18 cellular contexts compared by ENCODE assay signal in genomic region chr1:157438236-157439012, GRCh38.
DNase-seq lines count a peak whose midpoint lies in the region; ATAC-seq and TF ChIP-seq lines count a peak whose summit lies in the region.
"Had no signal": no experiment of that assay in that cellular context is flagged by ENCODE, and none has a peak within 500 bp of the region (broad histone marks: within the 10 kb centered on the region; RNA-seq: fewer than 3 reads in every experiment).

No MANE protein-coding gene starts in this region.

- H3K9me2 ChIP-seq in Loucy (replicated peaks; ENCODE audit: low read depth, low read length): no peaks in the 10 kb centered on the region

- DNase-seq in AG09309 (ENCODE audit: low read depth) (peak; percentile 10), astrocyte of the cerebellum (ENCODE audit: low read depth) (peak; percentile 44), cardiac septum (ENCODE audit: low spot score) (no peak), caudate nucleus (lab: John Stamatoyannopoulos, UW) (no peak), medulla oblongata (ENCODE audit: extremely low spot score) (no peak)
- DNase-seq: ACHN; activated naive CD8-positive, alpha-beta T cell treated with anti-CD3 and anti-CD28 coated beads, Interleukin-2, amount 50 U/mL, for 24 hours; activated T-cell treated with anti-CD3 and anti-CD28 coated beads, Interleukin-2, amount 50 U/mL, for 4 hours; left ventricle myocardium superior; naive thymus-derived CD8-positive, alpha-beta T cell; SHP77; stimulated activated CD4-positive, alpha-beta T cell treated with anti-CD3 and anti-CD28 coated beads, Interleukin-4, amount 100 ng/mL, for 1 hour; tibial artery had no signal

- H3K27me3 ChIP-seq in Loucy (ENCODE audit: insufficient read depth, low read length, poor library complexity, severe bottlenecking) (no peaks in the 10 kb centered on the region), iPS-20b (ENCODE audit: insufficient read depth, low read length) (no peaks in the 10 kb centered on the region)
- H3K27me3 ChIP-seq: right atrium auricular region, tibial artery had no signal

- no peak overlapping the region for H3K4me2 ChIP-seq in Loucy (ENCODE audit: low read depth, low read length, poor library complexity, severe bottlenecking)

- H3K27ac ChIP-seq in iPS-20b (ENCODE audit: low read length): no peak overlapping the region
- H3K27ac ChIP-seq in caudate nucleus (ENCODE audit: low read depth, low read length): no peak overlapping the region
- H3K27ac ChIP-seq: right atrium auricular region, tibial artery had no signal

- intact Hi-C loops in cardiac septum (cut with DNase I): no loop called here

- H4K20me1 ChIP-seq in Loucy (ENCODE audit: insufficient read depth, low read length, poor library complexity, severe bottlenecking): no peaks in the 10 kb centered on the region

- ATAC-seq in HG02571 (IDR thresholded peaks at IDR 0.05; ENCODE audit: unreplicated experiment): no peak
- ATAC-seq: activated naive CD8-positive, alpha-beta T cell treated with anti-CD3 and anti-CD28 coated beads, Interleukin-2, amount 50 U/mL, for 24 hours; activated T-cell treated with anti-CD3 and anti-CD28 coated beads, Interleukin-2, amount 50 U/mL, for 4 hours; esophagus mucosa; left ventricle myocardium superior; naive thymus-derived CD8-positive, alpha-beta T cell had no signal

- no peaks in the 10 kb centered on the region for H3F3A ChIP-seq in Loucy (ENCODE audit: low read depth)

- peak overlapping the region; percentile 78 for H2AFZ ChIP-seq in Loucy (ENCODE audit: low read length)

- no peaks in the 10 kb centered on the region for H3K79me2 ChIP-seq in Loucy (ENCODE audit: insufficient read depth, low read length)

- TF ChIP-seq CTCF in AG09309 (IDR thresholded peaks at IDR 0.05; ENCODE audit: control insufficient read depth, insufficient read depth, low read depth, low read length, missing control alignments) (no peak), Loucy (conservative IDR thresholded peaks at IDR 0.05; ENCODE audit: low read length) (no peak), astrocyte of the cerebellum (IDR thresholded peaks at IDR 0.05; ENCODE audit: low read depth, low read length, missing control alignments) (peak; percentile 3)

- no peak overlapping the region for H3K9ac ChIP-seq in Loucy (ENCODE audit: low read depth, low read length, poor library complexity, severe bottlenecking)
- H3K9ac ChIP-seq in iPS-20b (ENCODE audit: low read depth, low read length): no peak overlapping the region

- H3K4me3 ChIP-seq in AG09309 (ENCODE audit: control insufficient read depth, low read depth, low read length) (no peak overlapping the region), Loucy (ENCODE audit: low read length, poor library complexity, severe bottlenecking) (no peak overlapping the region), astrocyte of the cerebellum (ENCODE audit: low read depth, low read length) (no peak overlapping the region), iPS-20b (ENCODE audit: low read length) (0 out of 2 replicates have a peak overlapping the region, but pooled peaks have one; percentile 32)
- H3K4me3 ChIP-seq: right atrium auricular region, tibial artery had no signal

- H3K4me1 ChIP-seq in Loucy (ENCODE audit: insufficient read depth, low read length, poor library complexity, severe bottlenecking) (peaks cover 6% of the 10 kb centered on the region), iPS-20b (ENCODE audit: insufficient read depth, low read length) (peaks cover 16% of the 10 kb centered on the region)
- H3K4me1 ChIP-seq: right atrium auricular region, tibial artery had no signal

- in situ Hi-C loops in astrocyte of the cerebellum (cut with HindIII; ENCODE audit: low sequenced_read_pairs): no loop called here

- H3K36me3 ChIP-seq in Loucy (ENCODE audit: insufficient read depth, low read length): no peaks in the 10 kb centered on the region
- H3K36me3 ChIP-seq in iPS-20b (ENCODE audit: insufficient read depth, low read depth, low read length): no peaks in the 10 kb centered on the region
- H3K36me3 ChIP-seq: right atrium auricular region, tibial artery had no signal

- H3K9me3 ChIP-seq in Loucy (ENCODE audit: insufficient read depth, low read depth, low read length): no peaks in the 10 kb centered on the region
- H3K9me3 ChIP-seq in iPS-20b (ENCODE audit: insufficient read depth, low read depth, low read length): no peaks in the 10 kb centered on the region
- H3K9me3 ChIP-seq: right atrium auricular region, tibial artery had no signal

Comparison
In these comparisons a context has a peak if more than half of its experiments do, and no peak if none do; other contexts are left out.
1. DNase-seq: peak in AG09309 (single experiment) and astrocyte of the cerebellum (single experiment); none in cardiac septum (single experiment), caudate nucleus (0 of 61) and medulla oblongata (single experiment).